Comparison of ENCODE assay signal across 20 cellular contexts in genomic region chr6:55379486-55379885, GRCh38. TPM values are rescaled to one million over a fixed set of nuclear protein-coding genes. Genes with fewer than 3 reads are reported as not detected.
A peak's percentile ranks its signal among the peaks of the same experiment; 100 is the strongest.
DNase-seq lines count a peak whose midpoint lies in the region; ATAC-seq, FAIRE-seq and TF ChIP-seq lines count a peak whose summit lies in the region.
"Had no signal": no experiment of that assay in that cellular context is flagged by ENCODE, and none has a peak within 500 bp of the region (broad histone marks: within the 10 kb centered on the region; RNA-seq: fewer than 3 reads in every experiment).

No MANE protein-coding gene starts in this region.

- no peak for ATAC-seq in HG03439 (IDR thresholded peaks at IDR 0.05; ENCODE audit: unreplicated experiment)
- ATAC-seq: GM12878, GM23338 had no signal

- DNase-seq in astrocyte (ENCODE audit: low read depth) (peak; percentile 2), fibroblast of villous mesenchyme (ENCODE audit: low read depth) (peak; percentile 35), retinal pigment epithelial cell (ENCODE audit: low read depth) (peak; percentile 26), SW480 (ENCODE audit: low spot score) (no peak), RKO (ENCODE audit: low spot score) (no peak), MCF 10A (ENCODE audit: unreplicated experiment) (no peak)
- DNase-seq: AML-193; Caco-2; CD8-positive, alpha-beta memory T cell; H7 had no signal

- no peaks in the 10 kb centered on the region for H3K4me1 ChIP-seq in astrocyte (ENCODE audit: insufficient read depth, low read length)
- H3K4me1 ChIP-seq: BLaER1, Caco-2 had no signal

- no peak for TF ChIP-seq RAD21 in Ishikawa (IDR thresholded peaks at IDR 0.05; ENCODE audit: low read depth)

- TF ChIP-seq EP300 in Ishikawa (IDR thresholded peaks at IDR 0.05; ENCODE audit: borderline replicate concordance): no peak

- no peak overlapping the region for H2AFZ ChIP-seq in astrocyte (ENCODE audit: low read depth, low read length)
- H2AFZ ChIP-seq: GM23338 had no signal

- no TSS peak for BruUV-seq in MCF 10A (replicated peaks; lab: Mats Ljungman, UMichigan)

- H3K4me3 Mint-ChIP-seq in astrocyte (ENCODE audit: unreplicated experiment) (no peak overlapping the region), MCF 10A (ENCODE audit: unreplicated experiment) (no peak overlapping the region)
- H3K4me3 Mint-ChIP-seq: CD8-positive, alpha-beta memory T cell; GM23338; IgD-negative memory B cell had no signal

- H3K27ac Mint-ChIP-seq in astrocyte (ENCODE audit: unreplicated experiment): no peak overlapping the region
- no peak overlapping the region for H3K27ac Mint-ChIP-seq in MCF 10A (ENCODE audit: low read depth, unreplicated experiment)
- H3K27ac Mint-ChIP-seq: CD8-positive, alpha-beta memory T cell; GM23338; IgD-negative memory B cell had no signal

- TF ChIP-seq CTCF in astrocyte (IDR thresholded peaks at IDR 0.05; ENCODE audit: insufficient read depth, low read depth, low read length) (no peak), fibroblast of villous mesenchyme (IDR thresholded peaks at IDR 0.05; ENCODE audit: insufficient read depth, low read depth, low read length) (no peak), retinal pigment epithelial cell (conservative IDR thresholded peaks at IDR 0.05; ENCODE audit: low read depth, low read length) (no peak), MCF 10A (IDR thresholded peaks at IDR 0.05; ENCODE audit: unreplicated experiment) (no peak)

- H3K27ac ChIP-seq in astrocyte (ENCODE audit: low read depth, low read length): no peak overlapping the region
- H3K27ac ChIP-seq: BLaER1 had no signal

- POLR2A ChIA-PET in MCF 10A (lab: Yijun Ruan, JAX): no interaction called here

- H3K4me2 ChIP-seq in astrocyte (ENCODE audit: low read length): no peak overlapping the region
- H3K4me2 ChIP-seq: BLaER1, GM23338 had no signal

- H3K9me3 ChIP-seq in astrocyte (ENCODE audit: insufficient read depth, low read depth, low read length): no peaks in the 10 kb centered on the region
- H3K9me3 ChIP-seq: BLaER1, Caco-2 had no signal

- H3K4me3 ChIP-seq in astrocyte (ENCODE audit: insufficient read depth, low read depth, low read length) (no peak overlapping the region), fibroblast of villous mesenchyme (ENCODE audit: low read depth, low read length) (no peak overlapping the region), retinal pigment epithelial cell (ENCODE audit: low read length) (no peak overlapping the region)
- H3K4me3 ChIP-seq: BLaER1, GM12878, GM23338 had no signal

- H3K36me3 Mint-ChIP-seq in astrocyte (ENCODE audit: low read depth, unreplicated experiment) (no peaks in the 10 kb centered on the region), MCF 10A (ENCODE audit: insufficient read depth, unreplicated experiment) (no peaks in the 10 kb centered on the region)
- H3K36me3 Mint-ChIP-seq: CD8-positive, alpha-beta memory T cell; IgD-negative memory B cell had no signal

- H3K79me2 ChIP-seq in astrocyte (ENCODE audit: insufficient read depth, low read length): no peaks in the 10 kb centered on the region

- H3K9me3 Mint-ChIP-seq in astrocyte (ENCODE audit: unreplicated experiment) (no peaks in the 10 kb centered on the region), MCF 10A (ENCODE audit: unreplicated experiment) (no peaks in the 10 kb centered on the region)
- H3K9me3 Mint-ChIP-seq: GM23338 had no signal

- H3K36me3 ChIP-seq in astrocyte (ENCODE audit: insufficient read depth, low read length): no peaks in the 10 kb centered on the region
- H3K36me3 ChIP-seq: BLaER1 had no signal

- peaks cover 3% of the 10 kb centered on the region for H3K4me1 Mint-ChIP-seq in astrocyte (ENCODE audit: low read depth, unreplicated experiment)
- peaks cover 6% of the 10 kb centered on the region for H3K4me1 Mint-ChIP-seq in MCF 10A (ENCODE audit: insufficient read depth, unreplicated experiment)
- H3K4me1 Mint-ChIP-seq: CD8-positive, alpha-beta memory T cell; GM23338; IgD-negative memory B cell had no signal

- H3K27me3 ChIP-seq in astrocyte (ENCODE audit: insufficient read depth, low read length): no peaks in the 10 kb centered on the region
- H3K27me3 ChIP-seq: BLaER1 had no signal

- no peaks in the 10 kb centered on the region for H4K20me1 ChIP-seq in astrocyte (ENCODE audit: insufficient read depth, low read length)
- H4K20me1 ChIP-seq: BLaER1 had no signal

- intact Hi-C loops in MCF 10A (cut with micrococcal nuclease): no loop called here

- H3K9ac ChIP-seq in astrocyte (ENCODE audit: low read length): no peak overlapping the region
- H3K9ac ChIP-seq: BLaER1 had no signal

- no peaks in the 10 kb centered on the region for H3K27me3 Mint-ChIP-seq in astrocyte (ENCODE audit: low read depth, unreplicated experiment)
- H3K27me3 Mint-ChIP-seq in MCF 10A (ENCODE audit: insufficient read depth, unreplicated experiment): no peaks in the 10 kb centered on the region
- H3K27me3 Mint-ChIP-seq: CD8-positive, alpha-beta memory T cell; IgD-negative memory B cell had no signal

- CTCF ChIA-PET in MCF 10A (lab: Yijun Ruan, JAX): interaction anchor here (0.7 kb wide), 1 partner anchor 17 kb away, joined by 3 read pairs; no protein-coding TSS in a partner anchor

- FAIRE-seq in astrocyte (lab: Jason Lieb, UNC): no peak
- FAIRE-seq: GM12878, GM18507 had no signal

TF ChIP-seq in Ishikawa, 13 proteins besides CTCF, POLR2A, EP300 and RAD21:
- TF ChIP-seq TEAD4 (IDR thresholded peaks at IDR 0.05) (peak; percentile 43; the same call in 1 of the 2 replicates), REST (IDR thresholded peaks at IDR 0.05; ENCODE audit: low read depth) (no peak)

RNA-seq across cellular contexts. Expression of gene GFRAL, which starts 52.2 kb away (rescaled TPM):
- not detected in 2 replicates for total RNA-seq in astrocyte
- not detected in 2 replicates for total RNA-seq in fibroblast of villous mesenchyme
- total RNA-seq in MCF 10A (2022): not detected in 2 replicates
- total RNA-seq: A673; Caco-2; CD8-positive, alpha-beta memory T cell; Daoy; GM12878; GM23338; H7; HT-29 had no signal

Comparison
In these comparisons a context has a peak if more than half of its experiments do, and no peak if none do; other contexts are left out.
1. DNase-seq: peak in astrocyte (single experiment), fibroblast of villous mesenchyme (single experiment) and retinal pigment epithelial cell (single experiment); none in SW480 (single experiment), RKO (single experiment) and MCF 10A (single experiment).